Comparison of ENCODE assay signal across 19 cellular contexts in genomic region chr2:9574314-9574713, GRCh38. TPM values are rescaled to one million over a fixed set of nuclear protein-coding genes. Genes with fewer than 3 reads are reported as not detected.
A peak's percentile ranks its signal among the peaks of the same experiment; 100 is the strongest.
DNase-seq lines count a peak whose midpoint lies in the region; TF ChIP-seq lines count a peak whose summit lies in the region.
"Had no signal": no experiment of that assay in that cellular context is flagged by ENCODE, and none has a peak within 500 bp of the region (broad histone marks: within the 10 kb centered on the region; RNA-seq: fewer than 3 reads in every experiment).

No MANE protein-coding gene starts in this region.

- BruUV-seq in A673 (replicated peaks; lab: Mats Ljungman, UMichigan) (TSS peak; percentile 9), PC-9 (replicated peaks; lab: Mats Ljungman, UMichigan) (no TSS peak)

- no peak overlapping the region for H2AFZ ChIP-seq in PC-9

- H3K4me3 ChIP-seq in A673 (ENCODE audit: low read depth, low read length, poor library complexity, severe bottlenecking) (no peak overlapping the region), PC-9 (no peak overlapping the region), epithelial cell of proximal tubule (ENCODE audit: low read depth, low read length) (no peak overlapping the region), foreskin fibroblast (ENCODE audit: low read depth in 1 of 2, low read length in 2 of 2) (no peak overlapping the region)
- H3K4me3 ChIP-seq: GM12878, lung, vagina had no signal

- POLR2A ChIA-PET in A673 (lab: Charles Lee; ENCODE audit: low non-redundant PET) (no interaction called here), PC-9 (lab: Charles Lee; ENCODE audit: unreplicated experiment) (no interaction called here)

- H3K27ac ChIP-seq in A673 (ENCODE audit: low read depth, low read length, poor library complexity, severe bottlenecking) (no peak overlapping the region), PC-9 (peak overlapping the region; percentile 20; the same call in 1 of the 2 replicates)
- H3K27ac ChIP-seq: vagina, WERI-Rb-1 had no signal

- CTCF ChIA-PET in A673 (lab: Charles Lee) (no interaction called here), PC-9 (lab: Charles Lee) (no interaction called here)

- H3K27me3 ChIP-seq in A673 (replicated peaks; ENCODE audit: insufficient read depth, low read depth, low read length, poor library complexity) (no peaks in the 10 kb centered on the region), PC-9 (ENCODE audit: insufficient read depth, low read depth) (no peaks in the 10 kb centered on the region)
- H3K27me3 ChIP-seq: vagina had no signal

- no peaks in the 10 kb centered on the region for H4K20me1 ChIP-seq in PC-9 (ENCODE audit: insufficient read depth)

- TF ChIP-seq CTCF in A673 (conservative IDR thresholded peaks at IDR 0.05; ENCODE audit: low read depth, low read length) (no peak), PC-9 (conservative IDR thresholded peaks at IDR 0.05) (no peak), epithelial cell of proximal tubule (conservative IDR thresholded peaks at IDR 0.05; ENCODE audit: low read depth, low read length) (no peak), foreskin fibroblast (IDR thresholded peaks at IDR 0.05; ENCODE audit: low read depth, low read length) (no peak)

- H3K36me3 ChIP-seq in A673 (ENCODE audit: insufficient read depth, low read length, poor library complexity, severe bottlenecking) (no peaks in the 10 kb centered on the region), PC-9 (ENCODE audit: low read depth) (no peaks in the 10 kb centered on the region)
- H3K36me3 ChIP-seq: vagina, WERI-Rb-1 had no signal

- H3K79me2 ChIP-seq in PC-9 (ENCODE audit: low read depth) = no peaks in the 10 kb centered on the region

- H3F3A ChIP-seq in PC-9 (ENCODE audit: insufficient read depth, low read depth) = peaks cover 47% of the 10 kb centered on the region

- H3K4me2 ChIP-seq in PC-9 = no peak overlapping the region

- H3K4me1 ChIP-seq in A673 (ENCODE audit: insufficient read depth, low read length, poor library complexity, severe bottlenecking) = no peaks in the 10 kb centered on the region
- peaks cover 19% of the 10 kb centered on the region for H3K4me1 ChIP-seq in PC-9 (replicated peaks; ENCODE audit: insufficient read depth)

- H3K9me2 ChIP-seq in PC-9 (ENCODE audit: insufficient read depth) = no peaks in the 10 kb centered on the region

- intact Hi-C loops in A673 (cut with micrococcal nuclease; ENCODE audit: unreplicated experiment) (no loop called here), PC-9 (cut with micrococcal nuclease; ENCODE audit: unreplicated experiment) (no loop called here)

- H3K9me3 ChIP-seq in A673 (ENCODE audit: low read depth, low read length, poor library complexity, severe bottlenecking) (no peaks in the 10 kb centered on the region), PC-9 (ENCODE audit: insufficient read depth, low read depth) (no peaks in the 10 kb centered on the region)
- H3K9me3 ChIP-seq: vagina had no signal

- no peak for DNase-seq in A673 (ENCODE audit: low spot score)
- no peak for DNase-seq in PC-9
- DNase-seq in epithelial cell of proximal tubule (ENCODE audit: low read depth) = peak; percentile 68
- peak; percentile 91 for DNase-seq in renal cortical epithelial cell (ENCODE audit: low read depth)
- no peak for DNase-seq in Kasumi-1 (lab: John Stamatoyannopoulos, UW)
- DNase-seq in foreskin fibroblast = no peak
- no peak for DNase-seq in HPDE6-E6E7 (ENCODE audit: extremely low spot score)
- DNase-seq in NCI-H446 treated with DMSO at 0.1 percent for 48 hours (lab: John Stamatoyannopoulos, UW) = no peak
- DNase-seq: COR-L47; GDM1; NCI-H187; NCI-H226; stimulated activated CD4-positive, alpha-beta T cell treated with anti-CD3 and anti-CD28 coated beads, Interleukin-15, amount 100 ng/mL, for 24 hours; stimulated activated naive CD4-positive, alpha-beta T cell treated with Interleukin-2 at 50 U/mL for 16 hours; T-helper 1 cell; WERI-Rb-1 had no signal

RNA-seq across cellular contexts. Expression of gene ADAM17, which starts 18.7 kb away (rescaled TPM):
- total RNA-seq in A673 (2021) (34.2 and 40.1 TPM in 2 replicates), PC-9 (2021) (53.5 and 65.0 TPM in 2 replicates), epithelial cell of proximal tubule (24.3 and 28.1 TPM in 2 replicates), renal cortical epithelial cell (67.6 and 71.5 TPM in 2 replicates)

RNA-seq across cellular contexts. Expression of gene YWHAQ, which starts 56.5 kb away (rescaled TPM):
- total RNA-seq in A673 (2021) (505 and 533 TPM in 2 replicates), PC-9 (2021) (353 and 373 TPM in 2 replicates), epithelial cell of proximal tubule (418 and 463 TPM in 2 replicates), renal cortical epithelial cell (414 and 525 TPM in 2 replicates)

Comparison
In these comparisons a context has a peak if more than half of its experiments do, and no peak if none do; other contexts are left out.
1. DNase-seq: peak in epithelial cell of proximal tubule (single experiment) and renal cortical epithelial cell (single experiment); none in A673 (single experiment), PC-9 (0 of 2), Kasumi-1 (0 of 2), foreskin fibroblast (0 of 2), HPDE6-E6E7 (single experiment) and NCI-H446 treated with DMSO at 0.1 percent for 48 hours (single experiment).